ENCODE assay signal across 10 cellular contexts in the genomic region with DNA sequence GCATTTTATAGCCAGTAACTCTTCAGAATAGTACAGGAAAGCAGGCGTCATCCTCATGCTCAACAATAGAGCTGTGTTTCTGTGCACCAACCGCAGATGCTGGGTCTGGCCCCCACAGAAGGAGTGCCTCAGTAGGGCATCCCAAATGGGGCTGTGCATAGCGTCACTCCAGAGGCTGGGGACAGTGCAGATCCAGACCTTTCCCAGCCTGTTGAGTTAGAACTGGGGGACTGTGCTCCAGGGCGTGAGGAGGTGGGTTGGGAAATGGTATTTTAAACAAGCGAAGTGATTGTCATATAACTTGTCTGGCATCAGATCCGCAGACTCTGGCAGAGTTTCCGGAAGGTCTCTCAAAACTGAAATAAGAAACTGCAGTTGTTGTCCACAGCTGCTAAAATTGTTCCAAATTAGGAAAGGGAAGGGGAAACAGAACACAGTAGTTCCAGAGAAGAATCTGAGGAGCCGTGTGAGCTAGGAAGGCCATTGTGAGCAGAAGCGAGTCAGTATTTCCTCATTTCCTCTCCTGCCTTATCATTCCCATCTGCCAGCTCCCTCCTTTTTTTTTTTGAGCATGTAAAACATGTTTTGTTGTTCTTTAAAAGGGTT. TPM values are rescaled to one million over a fixed set of nuclear protein-coding genes. Genes with fewer than 3 reads are reported as not detected.
DNase-seq lines count a peak whose midpoint lies in the region; ATAC-seq and TF ChIP-seq lines count a peak whose summit lies in the region.
"Had no signal": no experiment of that assay in that cellular context is flagged by ENCODE, and none has a peak within 500 bp of the region (broad histone marks: within the 10 kb centered on the region; RNA-seq: fewer than 3 reads in every experiment).

No MANE protein-coding gene starts in this region.

- TF ChIP-seq CTCF in BE2C (IDR thresholded peaks at IDR 0.05; ENCODE audit: low read depth, low read length) = no peak

- peaks cover 24% of the 10 kb centered on the region for H3K4me1 ChIP-seq in BE2C

- ATAC-seq in Right ventricle myocardium superior (ENCODE audit: poor library complexity) = peak; percentile 38
- no peak for ATAC-seq in HG03135 (IDR thresholded peaks at IDR 0.05; ENCODE audit: unreplicated experiment)
- ATAC-seq in GM19395 (IDR thresholded peaks at IDR 0.05; ENCODE audit: unreplicated experiment) = no peak
- no peak for ATAC-seq in HG02870 (IDR thresholded peaks at IDR 0.05; ENCODE audit: unreplicated experiment)
- ATAC-seq in GM18511 (IDR thresholded peaks at IDR 0.05; ENCODE audit: unreplicated experiment) = no peak

- H3K36me3 ChIP-seq in BE2C = no peaks in the 10 kb centered on the region

- H3K9me3 ChIP-seq in BE2C = no peaks in the 10 kb centered on the region

- H3K27me3 ChIP-seq in BE2C = no peaks in the 10 kb centered on the region

- intact Hi-C loops in Right ventricle myocardium superior (cut with DNase I) = no loop called here
- intact Hi-C loops in posterior cingulate gyrus (cut with DNase I) = loop anchor here (2.0 kb wide), 1 partner anchor 52 kb away; the partner anchor contains the start of gene JAM3

- DNase-seq in BE2C = peak; percentile 31
- DNase-seq in amygdala (lab: John Stamatoyannopoulos, UW) = peak in 48 of 56 donors; percentile 15 to 89 (median 62)
- peak; percentile 46 for DNase-seq in Right ventricle myocardium superior
- peak; percentile 56 to 96 (median 74) for DNase-seq in posterior cingulate gyrus
- DNase-seq: naive B cell, NCI-H2029 had no signal

- no peak overlapping the region for H3K4me3 ChIP-seq in BE2C (ENCODE audit: low read depth, low read length)

RNA-seq across cellular contexts. Expression of gene JAM3, which starts 52.2 kb away (rescaled TPM):
- polyA plus RNA-seq in BE2C (2012; ENCODE audit: insufficient read depth, insufficient read length, low read depth) = 71.5 TPM
- 23.1 TPM for total RNA-seq in Right ventricle myocardium superior
